ENCODE assay signal across 8 cellular contexts in the genomic region with DNA sequence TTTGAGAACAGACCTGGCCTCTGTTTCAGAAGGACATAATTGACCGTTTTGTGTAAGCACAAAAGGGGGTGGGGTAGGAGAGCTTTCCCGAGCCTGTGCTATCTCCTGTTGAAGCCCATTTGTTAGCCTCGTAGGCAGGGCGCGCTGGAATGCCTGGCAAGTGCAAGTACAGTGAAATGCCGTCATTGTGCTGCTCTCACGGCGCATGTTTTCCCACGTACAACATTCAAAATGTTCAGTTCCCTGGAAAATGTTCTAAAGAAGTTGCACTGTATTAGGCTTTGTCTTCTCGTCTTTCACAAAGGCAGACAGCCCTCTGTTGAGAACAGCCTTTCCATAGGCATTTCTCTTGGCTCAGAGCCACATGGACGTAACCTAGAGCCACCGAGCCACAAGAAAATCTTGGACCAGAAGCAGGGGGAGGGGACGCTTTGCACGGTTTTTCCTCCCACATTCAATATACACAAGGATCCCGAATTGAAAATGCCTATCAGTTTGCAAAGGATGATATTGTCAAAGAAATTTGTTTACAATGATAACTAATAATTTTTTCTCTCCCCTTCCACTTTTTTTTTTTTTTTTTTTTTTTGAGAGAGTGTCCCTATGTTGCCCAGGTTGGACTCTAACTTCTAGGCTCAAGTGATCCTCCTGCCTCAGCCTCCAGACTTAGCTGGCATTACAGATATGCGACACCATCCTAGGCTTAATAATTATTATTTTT. TPM values are rescaled to one million over a fixed set of nuclear protein-coding genes. Genes with fewer than 3 reads are reported as not detected.
DNase-seq lines count a peak whose midpoint lies in the region; ATAC-seq and TF ChIP-seq lines count a peak whose summit lies in the region.

No MANE protein-coding gene starts in this region.

- POLR2A ChIA-PET in RWPE1 (lab: Yijun Ruan, JAX; ENCODE audit: low non-redundant PET): no interaction called here

- CTCF ChIA-PET in RWPE1 (lab: Yijun Ruan, JAX): no interaction called here

- H3K27ac ChIP-seq in RWPE1: no peak overlapping the region

- peak; percentile 73 for DNase-seq in DMS53 (lab: John Stamatoyannopoulos, UW)
- DNase-seq in RWPE1 (ENCODE audit: low spot score): peak; percentile 61
- DNase-seq in foreskin fibroblast: peak; percentile 29 to 78
- DNase-seq in omental fat pad (ENCODE audit: low spot score): peak; percentile 47
- no peak for DNase-seq in NCI-H1694 (lab: John Stamatoyannopoulos, UW)
- DNase-seq in activated T-cell treated with anti-CD3 and anti-CD28 coated beads, Interleukin-2, amount 50 U/mL, for 48 hours: no peak
- no peak for DNase-seq in activated CD8-positive, alpha-beta memory T cell treated with anti-CD3 and anti-CD28 coated beads for 24 hours

- peak overlapping the region in 1 of 2 donors; percentile 35 for H3K4me3 ChIP-seq in foreskin fibroblast (ENCODE audit: low read depth in 1 of 2, low read length in 2 of 2)

- no peak for TF ChIP-seq CTCF in RWPE1 (conservative IDR thresholded peaks at IDR 0.05; ENCODE audit: low read depth)
- TF ChIP-seq CTCF in foreskin fibroblast (IDR thresholded peaks at IDR 0.05; ENCODE audit: low read depth, low read length): no peak
- no peak for TF ChIP-seq CTCF in omental fat pad (IDR thresholded peaks at IDR 0.05)

- ATAC-seq in omental fat pad (ENCODE audit: low FRiP score): peak; percentile 95
- no peak for ATAC-seq in GM18498 (IDR thresholded peaks at IDR 0.05; ENCODE audit: unreplicated experiment)

RNA-seq across cellular contexts. Expression of a gene that starts 54.6 kb away (rescaled TPM):
- total RNA-seq in omental fat pad: 100 to 1,000 TPM in 1 of 4 donors, 10 to 100 TPM in 3; 47.2 to 105 (median 50.2) TPM

Comparison
In these comparisons a context has a peak if more than half of its experiments do, and no peak if none do; other contexts are left out.
1. DNase-seq: peak in DMS53 (single experiment), RWPE1 (single experiment), foreskin fibroblast (2 of 2) and omental fat pad (single experiment); none in NCI-H1694 (single experiment), activated T-cell treated with anti-CD3 and anti-CD28 coated beads, Interleukin-2, amount 50 U/mL, for 48 hours (0 of 2) and activated CD8-positive, alpha-beta memory T cell treated with anti-CD3 and anti-CD28 coated beads for 24 hours (single experiment).